16 cellular contexts compared by ENCODE assay signal in genomic region chr15:98401029-98401428, GRCh38.
DNase-seq lines count a peak whose midpoint lies in the region; ATAC-seq and TF ChIP-seq lines count a peak whose summit lies in the region.
"Had no signal": no experiment of that assay in that cellular context is flagged by ENCODE, and none has a peak within 500 bp of the region (broad histone marks: within the 10 kb centered on the region; RNA-seq: fewer than 3 reads in every experiment).

No MANE protein-coding gene starts in this region.

- peak in 1 of 4 donors; percentile 34 for DNase-seq in body of pancreas
- peak; percentile 43 for DNase-seq in left cardiac atrium
- peak; percentile 77 for DNase-seq in mesenteric fat pad (ENCODE audit: low spot score)
- no peak for DNase-seq in aorta
- no peak for DNase-seq in central memory CD4-positive, alpha-beta T cell
- DNase-seq in NCI-H526 treated with DMSO at 0.1 percent for 48 hours (lab: John Stamatoyannopoulos, UW), result no peak
- DNase-seq: CD4-positive, alpha-beta T cell; DMS79; H9; Karpas-422; NCI-H1436; NCI-H2029 treated with DMSO at 0.1 percent for 48 hours; NCI-H510A treated with DMSO at 0.1 percent for 48 hours; Peyer's patch had no signal

- H3K4me3 ChIP-seq in body of pancreas (no peak overlapping the region), aorta (ENCODE audit: low read length in 2 of 2) (no peak overlapping the region)
- H3K4me3 ChIP-seq: GM12878, Peyer's patch had no signal

- H3K4me1 ChIP-seq in body of pancreas (no peaks in the 10 kb centered on the region), aorta (ENCODE audit: control insufficient read depth in 1 of 2, insufficient read depth in 2 of 2, low read length in 2 of 2) (no peaks in the 10 kb centered on the region)
- H3K4me1 ChIP-seq: Peyer's patch had no signal

- H3K36me3 ChIP-seq in body of pancreas (replicated peaks in 1 of 2; ENCODE audit: insufficient read depth in 1 of 2, low read depth in 2 of 2) (no peaks in the 10 kb centered on the region), aorta (ENCODE audit: control insufficient read depth in 1 of 2, insufficient read depth in 2 of 2, low read length in 1 of 2) (no peaks in the 10 kb centered on the region)
- H3K36me3 ChIP-seq: Peyer's patch had no signal

- no peak overlapping the region for H3K27ac ChIP-seq in body of pancreas
- no peak overlapping the region for H3K27ac ChIP-seq in aorta (ENCODE audit: low read depth in 1 of 2, low read length in 2 of 2)

- 42 to 43% methylated on average over 3 of the region's 3 CpGs for WGBS in body of pancreas, 2 donors
- 32 to 43% methylated on average over 3 of the region's 3 CpGs for WGBS in aorta, 2 donors

- no peaks in the 10 kb centered on the region for H3K27me3 ChIP-seq in body of pancreas
- no peaks in the 10 kb centered on the region for H3K27me3 ChIP-seq in aorta (ENCODE audit: control insufficient read depth in 1 of 2, insufficient read depth in 2 of 2, low read length in 1 of 2)
- H3K27me3 ChIP-seq: Peyer's patch had no signal

- H3K9me3 ChIP-seq in body of pancreas (no peaks in the 10 kb centered on the region), aorta (ENCODE audit: control insufficient read depth, low read length) (no peaks in the 10 kb centered on the region)
- H3K9me3 ChIP-seq: Peyer's patch had no signal

- intact Hi-C loops in body of pancreas (cut with DNase I) (no loop called here), left cardiac atrium (cut with DNase I) (no loop called here), aorta (cut with DNase I) (no loop called here)

- no peak for TF ChIP-seq POLR2A in body of pancreas (IDR thresholded peaks at IDR 0.05)

- ATAC-seq in body of pancreas (peak; percentile 53), left cardiac atrium (peak; percentile 81 to 86), aorta (ENCODE audit: low FRiP score) (peak; percentile 51), GM21529 (IDR thresholded peaks at IDR 0.05; ENCODE audit: unreplicated experiment) (no peak)
- ATAC-seq: GM12878 had no signal

- TF ChIP-seq CTCF in body of pancreas (IDR thresholded peaks at IDR 0.05), result no peak

Comparison
In these comparisons a context has a peak if more than half of its experiments do, and no peak if none do; other contexts are left out.
1. DNase-seq: peak in left cardiac atrium (single experiment) and mesenteric fat pad (single experiment); none in aorta (0 of 2), central memory CD4-positive, alpha-beta T cell (single experiment) and NCI-H526 treated with DMSO at 0.1 percent for 48 hours (single experiment).